ENCODE assay signal across 20 cellular contexts in the genomic region with DNA sequence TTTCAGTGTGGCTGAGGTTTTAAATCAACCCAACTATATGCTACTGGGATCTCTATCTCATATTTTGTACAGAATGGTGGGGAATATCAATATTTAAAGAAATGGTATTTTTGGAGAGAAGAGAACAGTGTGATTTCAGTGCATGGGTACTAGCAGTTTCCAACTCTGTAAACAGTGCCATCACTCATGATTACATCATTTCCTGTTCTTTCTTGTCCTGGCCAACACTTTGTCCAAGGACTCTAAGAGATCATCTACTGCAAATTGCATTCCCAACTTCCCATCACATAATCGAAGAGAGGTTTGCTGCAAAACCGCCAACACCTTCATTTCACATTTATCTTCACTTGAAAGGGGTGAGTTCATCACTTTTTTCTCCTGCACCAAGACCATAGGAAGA.
DNase-seq lines count a peak whose midpoint lies in the region; TF ChIP-seq lines count a peak whose summit lies in the region.
"Had no signal": no experiment of that assay in that cellular context is flagged by ENCODE, and none has a peak within 500 bp of the region (broad histone marks: within the 10 kb centered on the region; RNA-seq: fewer than 3 reads in every experiment).

No MANE protein-coding gene starts in this region.

- H3K36me3 ChIP-seq in adipocyte (ENCODE audit: control insufficient read depth, insufficient read depth, low read length, severe bottlenecking): no peaks in the 10 kb centered on the region
- no peaks in the 10 kb centered on the region for H3K36me3 ChIP-seq in tibial nerve
- H3K36me3 ChIP-seq: BE2C, colonic mucosa, lower lobe of right lung, ovary had no signal

- TF ChIP-seq CTCF in AG10803 (conservative IDR thresholded peaks at IDR 0.05; ENCODE audit: low read length) (no peak), tibial nerve (IDR thresholded peaks at IDR 0.05) (no peak)

- peaks cover 8% of the 10 kb centered on the region for H3K9me3 ChIP-seq in adipocyte (ENCODE audit: control insufficient read depth, low read length)
- H3K9me3 ChIP-seq in tibial nerve: no peaks in the 10 kb centered on the region
- H3K9me3 ChIP-seq: BE2C, body of pancreas, colonic mucosa, lower lobe of right lung, ovary had no signal

- DNase-seq in AG10803 (ENCODE audit: low read depth): peak; percentile 47
- peak; percentile 11 for DNase-seq in GM04503 (ENCODE audit: low read depth)
- DNase-seq in adipocyte (ENCODE audit: low read depth): peak; percentile 5
- DNase-seq in hepatic stellate cell (ENCODE audit: low spot score): peak; percentile 12
- DNase-seq in activated CD4-positive, CD25-positive, alpha-beta regulatory T cell treated with anti-CD3 and anti-CD28 coated beads, Interleukin-2, amount 50 U/mL, for 72 hours: no peak
- no peak for DNase-seq in tibial nerve (ENCODE audit: low spot score in 2 of 2)
- DNase-seq in globus pallidus (ENCODE audit: low spot score): no peak
- DNase-seq: activated B cell treated with CpG ODN at 0.5 μM for 24 hours; activated T-cell treated with anti-CD3 and anti-CD28 coated beads, Interleukin-2, amount 50 U/mL, for 72 hours; BE2C; body of pancreas; Calu3; colonic mucosa; glutamatergic neuron; lower lobe of right lung; NCI-H1694; NCI-H446 treated with DMSO at 0.1 percent for 48 hours; ovary; SHP77; T-helper 2 cell had no signal

- no peak for TF ChIP-seq EP300 in tibial nerve (IDR thresholded peaks at IDR 0.05)

- H3K4me1 ChIP-seq in adipocyte (ENCODE audit: control insufficient read depth, insufficient read depth, low read length) (peaks cover 3% of the 10 kb centered on the region), tibial nerve (no peaks in the 10 kb centered on the region)
- H3K4me1 ChIP-seq: BE2C, body of pancreas, colonic mucosa, lower lobe of right lung had no signal

- no peak overlapping the region for H3K9ac ChIP-seq in adipocyte (ENCODE audit: low read length)

- H3K27me3 ChIP-seq in adipocyte (replicated peaks; ENCODE audit: control insufficient read depth, insufficient read depth, low read length): no peaks in the 10 kb centered on the region
- no peaks in the 10 kb centered on the region for H3K27me3 ChIP-seq in tibial nerve
- H3K27me3 ChIP-seq: BE2C, body of pancreas, colonic mucosa, ovary had no signal

- TF ChIP-seq POLR2A in tibial nerve (IDR thresholded peaks at IDR 0.05): no peak

- WGBS in tibial nerve, 2 donors: 80 to 86% methylated on average over 2 of the region's 2 CpGs

- H3K4me3 ChIP-seq in AG10803 (ENCODE audit: low read length): no peak overlapping the region
- H3K4me3 ChIP-seq in adipocyte (ENCODE audit: low read length): no peak overlapping the region
- H3K4me3 ChIP-seq in tibial nerve: no peak overlapping the region
- H3K4me3 ChIP-seq: body of pancreas, colonic mucosa, lower lobe of right lung, ovary had no signal

- H3K27ac ChIP-seq in tibial nerve: no peak overlapping the region
- H3K27ac ChIP-seq: body of pancreas, colonic mucosa, lower lobe of right lung, ovary had no signal

Comparison
In these comparisons a context has a peak if more than half of its experiments do, and no peak if none do; other contexts are left out.
1. DNase-seq: peak in AG10803 (single experiment), GM04503 (single experiment), adipocyte (single experiment) and hepatic stellate cell (single experiment); none in activated CD4-positive, CD25-positive, alpha-beta regulatory T cell treated with anti-CD3 and anti-CD28 coated beads, Interleukin-2, amount 50 U/mL, for 72 hours (single experiment), tibial nerve (0 of 2) and globus pallidus (single experiment).